ENCODE assay signal across 9 cellular contexts in genomic region chr13:41008349-41008980, GRCh38. TPM values are rescaled to one million over a fixed set of nuclear protein-coding genes. Genes with fewer than 3 reads are reported as not detected.
DNase-seq lines count a peak whose midpoint lies in the region; ATAC-seq and TF ChIP-seq lines count a peak whose summit lies in the region.
"Had no signal": no experiment of that assay in that cellular context is flagged by ENCODE, and none has a peak within 500 bp of the region (broad histone marks: within the 10 kb centered on the region; RNA-seq: fewer than 3 reads in every experiment).

No MANE protein-coding gene starts in this region.

- peak overlapping the region; percentile 46; the same call in 1 of the 2 replicates for H3K9ac ChIP-seq in KMS-11

- H3K9me3 Mint-ChIP-seq in activated naive CD8-positive, alpha-beta T cell treated with anti-CD3 and anti-CD28 coated beads for 36 hours, result no peaks in the 10 kb centered on the region
- no peaks in the 10 kb centered on the region for H3K9me3 Mint-ChIP-seq in naive thymus-derived CD8-positive, alpha-beta T cell

- H3K27ac ChIP-seq in KMS-11, result peak overlapping the region; percentile 81

- ATAC-seq in naive thymus-derived CD8-positive, alpha-beta T cell, result peak in 1 of 2 donors; percentile 20

- peak overlapping the region; percentile 2 for H3K4me3 Mint-ChIP-seq in activated naive CD8-positive, alpha-beta T cell treated with anti-CD3 and anti-CD28 coated beads for 36 hours
- peak overlapping the region in 9 of 10 donors; percentile 43 to 85 (median 74) for H3K4me3 Mint-ChIP-seq in naive thymus-derived CD8-positive, alpha-beta T cell

- no peak overlapping the region for H2AFZ ChIP-seq in KMS-11 (ENCODE audit: low read depth)

- peak overlapping the region; percentile 96 for H3K4me2 ChIP-seq in KMS-11

- H3K27ac Mint-ChIP-seq in activated naive CD8-positive, alpha-beta T cell treated with anti-CD3 and anti-CD28 coated beads for 36 hours, result peak overlapping the region; percentile 75
- H3K27ac Mint-ChIP-seq in naive thymus-derived CD8-positive, alpha-beta T cell, result peak overlapping the region in 8 of 10 donors; percentile 19 to 92 (median 74)

- POLR2A ChIA-PET in naive thymus-derived CD8-positive, alpha-beta T cell (lab: Charles Lee), result interaction anchor here (0.7 to 2.1 kb wide), 8 partner anchors 10 to 52 kb away, joined by 3 to 8 read pairs (median 4); partner anchors contain the start of genes ELF1 and WBP4

- no peaks in the 10 kb centered on the region for H3K36me3 ChIP-seq in KMS-11 (ENCODE audit: insufficient read depth)

- H3K4me1 ChIP-seq in KMS-11 (ENCODE audit: low read depth, poor library complexity, severe bottlenecking), result peaks cover 97% of the 10 kb centered on the region

- no peak for TF ChIP-seq CTCF in KMS-11 (conservative IDR thresholded peaks at IDR 0.05; ENCODE audit: low read depth, low read length)

- H4K20me1 ChIP-seq in KMS-11 (ENCODE audit: insufficient read depth), result no peaks in the 10 kb centered on the region

- peaks cover 96% of the 10 kb centered on the region for H3K79me2 ChIP-seq in KMS-11 (ENCODE audit: insufficient read depth, low read depth)

- peak; percentile 62 for DNase-seq in EL
- no peak for DNase-seq in activated naive CD8-positive, alpha-beta T cell treated with anti-CD3 and anti-CD28 coated beads for 36 hours
- DNase-seq in naive thymus-derived CD8-positive, alpha-beta T cell, result no peak
- no peak for DNase-seq in T1000 (lab: John Stamatoyannopoulos, UW)
- DNase-seq in amygdala (lab: John Stamatoyannopoulos, UW), result no peak
- no peak for DNase-seq in ecto neural progenitor cell (ENCODE audit: low spot score)
- DNase-seq in NCI-H2196 treated with DMSO at 0.1 percent for 48 hours (lab: John Stamatoyannopoulos, UW; ENCODE audit: unreplicated experiment), result no peak
- DNase-seq: stimulated activated CD4-positive, alpha-beta T cell treated with anti-CD3 and anti-CD28 coated beads, Interleukin-15, amount 100 ng/mL, for 24 hours had no signal

- H3K4me1 Mint-ChIP-seq in activated naive CD8-positive, alpha-beta T cell treated with anti-CD3 and anti-CD28 coated beads for 36 hours, result peaks cover 66% of the 10 kb centered on the region
- H3K4me1 Mint-ChIP-seq in naive thymus-derived CD8-positive, alpha-beta T cell, result peaks cover 27 to 87% (median 63%) of the 10 kb centered on the region in 4 donors

- peaks cover 31% of the 10 kb centered on the region for H3K36me3 Mint-ChIP-seq in activated naive CD8-positive, alpha-beta T cell treated with anti-CD3 and anti-CD28 coated beads for 36 hours
- H3K36me3 Mint-ChIP-seq in naive thymus-derived CD8-positive, alpha-beta T cell, result peaks cover 0 to 30% (median 9%) of the 10 kb centered on the region in 3 donors

- H3K4me3 ChIP-seq in KMS-11 (IDR thresholded peaks at IDR 0.05; ENCODE audit: insufficient read depth, low read depth, low read length), result no peak overlapping the region

- H3K27me3 Mint-ChIP-seq in activated naive CD8-positive, alpha-beta T cell treated with anti-CD3 and anti-CD28 coated beads for 36 hours, result no peaks in the 10 kb centered on the region
- no peaks in the 10 kb centered on the region for H3K27me3 Mint-ChIP-seq in naive thymus-derived CD8-positive, alpha-beta T cell

- H3K27me3 ChIP-seq in KMS-11 (ENCODE audit: insufficient read depth, low read depth), result no peaks in the 10 kb centered on the region

RNA-seq across cellular contexts. Expression of gene ELF1, which starts 10.7 kb away (rescaled TPM):
- total RNA-seq in activated naive CD8-positive, alpha-beta T cell treated with anti-CD3 and anti-CD28 coated beads for 36 hours, result 10 to 100 TPM; 93.3 to 97.9 TPM
- total RNA-seq in naive thymus-derived CD8-positive, alpha-beta T cell, result 100 to 1,000 TPM; 184 to 200 TPM
- 100 to 1,000 TPM; 127 to 155 (median 130) TPM for polyA plus RNA-seq in naive thymus-derived CD8-positive, alpha-beta T cell

RNA-seq across cellular contexts. Expression of gene WBP4, which starts 52.8 kb away (rescaled TPM):
- total RNA-seq in activated naive CD8-positive, alpha-beta T cell treated with anti-CD3 and anti-CD28 coated beads for 36 hours, result 10 to 100 TPM; 15.9 to 16.7 TPM
- total RNA-seq in naive thymus-derived CD8-positive, alpha-beta T cell, result 1 to 10 TPM; 8.8 to 9.0 TPM
- 1 to 10 TPM; 3.7 to 4.9 (median 3.9) TPM for polyA plus RNA-seq in naive thymus-derived CD8-positive, alpha-beta T cell
